ENCODE assay signal across 10 cellular contexts in genomic region chr4:144183165-144183564, GRCh38. TPM values are rescaled to one million over a fixed set of nuclear protein-coding genes. Genes with fewer than 3 reads are reported as not detected.
"Had no signal": no experiment of that assay in that cellular context is flagged by ENCODE, and none has a peak within 500 bp of the region (broad histone marks: within the 10 kb centered on the region; RNA-seq: fewer than 3 reads in every experiment).

No MANE protein-coding gene starts in this region.

- H3K36me3 Mint-ChIP-seq: IgD-negative memory B cell had no signal

- H3K4me3 Mint-ChIP-seq: GM23338, H9, IgD-negative memory B cell had no signal

- H3K4me2 ChIP-seq: GM23338, KMS-11 had no signal

- DNase-seq: H9, HCEC 1CT, KBM-7 had no signal

- H3K4me3 ChIP-seq: GM23338 had no signal

- H3K9me3 Mint-ChIP-seq: GM23338, H9, IgD-negative memory B cell had no signal

- H3K27ac ChIP-seq: HL-60, KMS-11 had no signal

- H3K27me3 Mint-ChIP-seq: IgD-negative memory B cell had no signal

- H3K9ac ChIP-seq: KMS-11 had no signal

- H3K27ac Mint-ChIP-seq: GM23338, H9, IgD-negative memory B cell had no signal

RNA-seq across cellular contexts. Expression of gene GYPA, which starts 42.6 kb away (rescaled TPM):
- total RNA-seq: GM23338, H1, H9, HepG2, HT1080 had no signal
